ENCODE assay signal across 29 cellular contexts in genomic region chr1:168259567-168259966, GRCh38.
"Had no signal": no experiment of that assay in that cellular context is flagged by ENCODE, and none has a peak within 500 bp of the region (broad histone marks: within the 10 kb centered on the region; RNA-seq: fewer than 3 reads in every experiment).

No MANE protein-coding gene starts in this region.

- H3K79me2 ChIP-seq: parathyroid adenoma had no signal

- H3K27ac ChIP-seq: neutrophil, ovary, parathyroid adenoma, psoas muscle, right lobe of liver, sigmoid colon, stomach, thyroid gland, tibial nerve, upper lobe of left lung, vagina had no signal

- H3K9me3 Mint-ChIP-seq: natural killer cell treated with Interleukin-12 subunit alpha and Interleukin-12 subunit beta and Interleukin-15 and Interleukin-18, amount 100 ng/mL, for 72 hours had no signal

- H3K27me3 ChIP-seq: neutrophil, ovary, right lobe of liver, sigmoid colon, stomach, thyroid gland, tibial nerve, upper lobe of left lung, vagina had no signal

- H3K4me3 ChIP-seq: ovary, psoas muscle, right lobe of liver, sigmoid colon, stomach, thoracic aorta, thyroid gland, tibial nerve, upper lobe of left lung, vagina had no signal

- H3K9me3 ChIP-seq: neutrophil, ovary, thyroid gland had no signal

- H3K4me3 Mint-ChIP-seq: natural killer cell treated with Interleukin-12 subunit alpha and Interleukin-12 subunit beta and Interleukin-15 and Interleukin-18, amount 100 ng/mL, for 72 hours; nephron progenitor cell; neural crest cell; stimulated activated effector memory CD8-positive, alpha-beta T cell treated with anti-CD3 and anti-CD28 coated beads, Interleukin-12 subunit alpha, Interleukin-12 subunit beta, amount 100 ng/mL, for 72 hours; stimulated activated naive B cell treated with anti-CD40 and anti-IgM and Interleukin-4, amounts not matched to agents 10 μg/mL and 1 μg/mL and 100 μg/mL, for 72 hours; stimulated activated naive CD8-positive, alpha-beta T cell treated with anti-CD3 and anti-CD28 coated beads, Interleukin-15, Interleukin-2, amounts not matched to agents 100 ng/mL and 50 ng/mL, for 24 hours had no signal

- ATAC-seq: natural killer cell treated with Interleukin-12 subunit alpha and Interleukin-12 subunit beta and Interleukin-15 and Interleukin-18, amount 100 ng/mL, for 72 hours; right cardiac atrium; right lobe of liver; stimulated activated effector memory CD8-positive, alpha-beta T cell treated with anti-CD3 and anti-CD28 coated beads, Interleukin-12 subunit alpha, Interleukin-12 subunit beta, amount 100 ng/mL, for 72 hours; stimulated activated naive B cell treated with anti-CD40 and anti-IgM and Interleukin-4, amounts not matched to agents 10 μg/mL and 1 μg/mL and 100 μg/mL, for 72 hours had no signal

- DNase-seq: nephron progenitor cell; nucleus accumbens; ovary; posterior cingulate gyrus; psoas muscle; right cardiac atrium; right lobe of liver; sigmoid colon; small intestine; stimulated activated CD4-positive, alpha-beta T cell treated with anti-CD3 and anti-CD28 coated beads, Interleukin-15, amount 100 ng/mL, for 24 hours; stimulated activated CD4-positive, alpha-beta T cell treated with anti-CD3 and anti-CD28 coated beads, Interleukin-2, amount 100 ng/mL, for 24 hours; stimulated activated CD4-positive, alpha-beta T cell treated with anti-CD3 and anti-CD28 coated beads, Interleukin-2, amount 100 ng/mL, for 48 hours; stimulated activated CD4-positive, alpha-beta T cell treated with anti-CD3 and anti-CD28 coated beads, Interleukin-4, amount 100 ng/mL, for 24 hours; stimulated activated naive B cell treated with anti-CD40 and anti-IgM and Interleukin-4, amounts not matched to agents 10 μg/mL and 1 μg/mL and 100 μg/mL, for 72 hours; stimulated activated naive CD4-positive, alpha-beta T cell treated with Interleukin-2 at 50 U/mL for 16 hours; stomach; thyroid gland; trophoblast cell; upper lobe of left lung had no signal

- H3K27ac Mint-ChIP-seq: natural killer cell treated with Interleukin-12 subunit alpha and Interleukin-12 subunit beta and Interleukin-15 and Interleukin-18, amount 100 ng/mL, for 72 hours; nephron progenitor cell; progenitor cell of endocrine pancreas; stimulated activated effector memory CD8-positive, alpha-beta T cell treated with anti-CD3 and anti-CD28 coated beads, Interleukin-12 subunit alpha, Interleukin-12 subunit beta, amount 100 ng/mL, for 72 hours; stimulated activated naive B cell treated with anti-CD40 and anti-IgM and Interleukin-4, amounts not matched to agents 10 μg/mL and 1 μg/mL and 100 μg/mL, for 72 hours; stimulated activated naive CD8-positive, alpha-beta T cell treated with anti-CD3 and anti-CD28 coated beads, Interleukin-15, Interleukin-2, amounts not matched to agents 100 ng/mL and 50 ng/mL, for 24 hours had no signal

- H3K4me1 ChIP-seq: parathyroid adenoma, right lobe of liver, thyroid gland had no signal

- H2AFZ ChIP-seq: parathyroid adenoma had no signal

- H3K4me1 Mint-ChIP-seq: neural crest cell had no signal

- H3K36me3 ChIP-seq: ovary, right lobe of liver, sigmoid colon, thyroid gland had no signal

- H3K9ac ChIP-seq: parathyroid adenoma had no signal

- H3K27me3 Mint-ChIP-seq: natural killer cell treated with Interleukin-12 subunit alpha and Interleukin-12 subunit beta and Interleukin-15 and Interleukin-18, amount 100 ng/mL, for 72 hours; progenitor cell of endocrine pancreas; stimulated activated naive B cell treated with anti-CD40 and anti-IgM and Interleukin-4, amounts not matched to agents 10 μg/mL and 1 μg/mL and 100 μg/mL, for 72 hours; stimulated activated naive CD8-positive, alpha-beta T cell treated with anti-CD3 and anti-CD28 coated beads, Interleukin-15, Interleukin-2, amounts not matched to agents 100 ng/mL and 50 ng/mL, for 24 hours had no signal
